ENCODE assay signal across 8 cellular contexts in the genomic region with DNA sequence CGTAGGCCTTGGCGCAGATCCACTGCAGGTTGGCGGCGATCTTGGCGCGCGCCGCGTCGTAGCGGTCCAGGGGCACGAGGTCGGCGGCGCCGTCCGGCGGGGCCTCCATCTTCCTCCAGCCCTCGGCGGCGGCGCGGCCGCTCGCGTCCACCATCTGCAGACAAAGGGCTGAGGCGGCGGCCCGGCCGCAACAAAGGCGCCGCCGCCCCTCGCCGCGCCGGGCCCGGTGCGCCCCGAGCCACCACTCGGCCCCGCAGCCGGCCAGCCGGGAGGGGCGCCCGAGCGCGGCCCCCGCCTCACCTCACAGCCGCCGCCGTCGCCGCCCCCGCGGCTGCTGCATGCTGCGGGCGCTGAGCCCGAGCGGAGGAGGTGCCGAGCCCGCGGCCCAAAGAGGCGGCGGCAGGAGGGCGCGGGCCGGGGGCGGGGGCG. TPM values are rescaled to one million over a fixed set of nuclear protein-coding genes. Genes with fewer than 3 reads are reported as not detected.
DNase-seq lines count a peak whose midpoint lies in the region; ATAC-seq and TF ChIP-seq lines count a peak whose summit lies in the region.

No MANE protein-coding gene starts in this region.

- H3K4me1 ChIP-seq in RWPE2 (ENCODE audit: insufficient read depth, poor library complexity, severe bottlenecking) = peaks cover 40% of the 10 kb centered on the region
- peaks cover 12% of the 10 kb centered on the region for H3K4me1 ChIP-seq in right cardiac atrium (ENCODE audit: control insufficient read depth, insufficient read depth, low read length)
- H3K4me1 ChIP-seq in stomach = peaks cover 22 to 52% (median 47%) of the 10 kb centered on the region in 4 donors

- no peak for TF ChIP-seq EP300 in stomach (IDR thresholded peaks at IDR 0.05)

- TF ChIP-seq CTCF in RWPE2 (IDR thresholded peaks at IDR 0.05; ENCODE audit: poor library complexity, severe bottlenecking) (peak; percentile 17), stomach (IDR thresholded peaks at IDR 0.05) (no peak)

- WGBS in right cardiac atrium = under 1% methylated on average over 67 of the region's 70 CpGs
- 0% methylated on average over 2 to 65 of the region's 70 CpGs for WGBS in stomach, 5 donors

- H3K27ac Mint-ChIP-seq in activated naive CD4-positive, alpha-beta T cell treated with anti-CD3 and anti-CD28 coated beads, Interleukin-2, amount 50 U/mL, for 72 hours = no peak overlapping the region

- DNase-seq in activated naive CD4-positive, alpha-beta T cell treated with anti-CD3 and anti-CD28 coated beads, Interleukin-2, amount 50 U/mL, for 72 hours (ENCODE audit: low spot score in 2 of 2) = no peak
- no peak for DNase-seq in activated naive CD4-positive, alpha-beta T cell treated with Interleukin-2 at 50 U/mL for 16 hours
- no peak for DNase-seq in RWPE2 (ENCODE audit: low spot score)
- peak in 2 of 3 donors; percentile 51 to 76 for DNase-seq in right cardiac atrium
- DNase-seq in stomach = no peak
- DNase-seq in NCI-H226 = no peak
- DNase-seq in DMS114 treated with DMSO at 0.1 percent for 48 hours (lab: John Stamatoyannopoulos, UW; ENCODE audit: unreplicated experiment) = no peak

- peak; percentile 22 to 23 for ATAC-seq in activated naive CD4-positive, alpha-beta T cell treated with anti-CD3 and anti-CD28 coated beads, Interleukin-2, amount 50 U/mL, for 72 hours
- ATAC-seq in HG02623 (IDR thresholded peaks at IDR 0.05; ENCODE audit: unreplicated experiment) = peak; percentile 18
- no peak for ATAC-seq in RWPE2 (ENCODE audit: low read depth)
- no peak for ATAC-seq in right cardiac atrium

- peaks cover 9 to 20% of the 10 kb centered on the region in 2 donors for H3K9me3 Mint-ChIP-seq in activated naive CD4-positive, alpha-beta T cell treated with anti-CD3 and anti-CD28 coated beads, Interleukin-2, amount 50 U/mL, for 72 hours

- H3K4me3 ChIP-seq in RWPE2 (ENCODE audit: severe bottlenecking) (peak overlapping the region; percentile 64), right cardiac atrium (ENCODE audit: low read length) (peak overlapping the region; percentile 98), stomach (peak overlapping the region; percentile 66 to 89 (median 76))

- peaks cover 36% of the 10 kb centered on the region for H3K36me3 ChIP-seq in RWPE2 (ENCODE audit: low read depth)
- H3K36me3 ChIP-seq in stomach = peaks cover 0 to 16% (median 15%) of the 10 kb centered on the region in 4 donors

- no peaks in the 10 kb centered on the region for H3K9me3 ChIP-seq in RWPE2 (ENCODE audit: severe bottlenecking)
- H3K9me3 ChIP-seq in right cardiac atrium (ENCODE audit: control insufficient read depth, low read length) = no peaks in the 10 kb centered on the region
- peaks cover 0 to 6% (median 0%) of the 10 kb centered on the region in 4 donors for H3K9me3 ChIP-seq in stomach

- H3K27me3 ChIP-seq in RWPE2 (ENCODE audit: insufficient read depth, poor library complexity, severe bottlenecking) = no peaks in the 10 kb centered on the region
- no peaks in the 10 kb centered on the region for H3K27me3 ChIP-seq in right cardiac atrium (ENCODE audit: control insufficient read depth, insufficient read depth)
- no peaks in the 10 kb centered on the region for H3K27me3 ChIP-seq in stomach

- peaks cover 39 to 57% of the 10 kb centered on the region in 2 donors for H3K36me3 Mint-ChIP-seq in activated naive CD4-positive, alpha-beta T cell treated with anti-CD3 and anti-CD28 coated beads, Interleukin-2, amount 50 U/mL, for 72 hours

- H3K27ac ChIP-seq in RWPE2 (ENCODE audit: poor library complexity, severe bottlenecking) (peak overlapping the region; percentile 75), right cardiac atrium (ENCODE audit: low read length) (peak overlapping the region; percentile 49), stomach (peak overlapping the region in 3 of 5 donors; percentile 68 to 87 (median 85))

- no peak for TF ChIP-seq POLR2A in stomach (IDR thresholded peaks at IDR 0.05)

- intact Hi-C loops in right cardiac atrium (cut with DNase I) = no loop called here
- intact Hi-C loops in stomach (cut with DNase I; ENCODE audit: low total_unique reads) = no loop called here

RNA-seq across cellular contexts. Expression of a gene that starts 0.3 kb away (rescaled TPM):
- 10 to 100 TPM; 38.1 to 40.6 TPM for total RNA-seq in activated naive CD4-positive, alpha-beta T cell treated with anti-CD3 and anti-CD28 coated beads, Interleukin-2, amount 50 U/mL, for 72 hours
- 10 to 100 TPM; 13.9 to 22.8 (median 18.3) TPM for total RNA-seq in right cardiac atrium
- polyA plus RNA-seq in right cardiac atrium = 10.0 TPM
- total RNA-seq in stomach = 100 to 1,000 TPM in 1 of 5 donors, 10 to 100 TPM in 4; 10.5 to 238 (median 15.4) TPM
- polyA plus RNA-seq in stomach = 1 to 10 TPM; 2.4 to 7.2 (median 3.7) TPM

RNA-seq across cellular contexts. Expression of a gene that starts 54.2 kb away (rescaled TPM):
- total RNA-seq in activated naive CD4-positive, alpha-beta T cell treated with anti-CD3 and anti-CD28 coated beads, Interleukin-2, amount 50 U/mL, for 72 hours = 10 to 100 TPM; 39.8 to 46.7 TPM
- total RNA-seq in right cardiac atrium (10 to 100 TPM; 64.0 to 88.7 (median 76.2) TPM), stomach (10 to 100 TPM; 22.6 to 70.1 (median 50.4) TPM)
- polyA plus RNA-seq in right cardiac atrium (83.3 TPM), stomach (10 to 100 TPM; 34.7 to 55.4 (median 34.8) TPM)

Comparison
In these comparisons a context has a peak if more than half of its experiments do, and no peak if none do; other contexts are left out.
1. ATAC-seq: peak in activated naive CD4-positive, alpha-beta T cell treated with anti-CD3 and anti-CD28 coated beads, Interleukin-2, amount 50 U/mL, for 72 hours (2 of 2) and HG02623 (single experiment); none in RWPE2 (single experiment) and right cardiac atrium (0 of 2).
2. DNase-seq: peak in right cardiac atrium (2 of 3); none in activated naive CD4-positive, alpha-beta T cell treated with anti-CD3 and anti-CD28 coated beads, Interleukin-2, amount 50 U/mL, for 72 hours (0 of 2), activated naive CD4-positive, alpha-beta T cell treated with Interleukin-2 at 50 U/mL for 16 hours (single experiment), RWPE2 (single experiment), stomach (single experiment), NCI-H226 (single experiment) and DMS114 treated with DMSO at 0.1 percent for 48 hours (single experiment).
3. Peak in every context shown above with its lines, with median percentiles within 50 percentile points of each other: H3K27ac ChIP-seq and H3K4me3 ChIP-seq.